10 cellular contexts compared by ENCODE assay signal in the genomic region with DNA sequence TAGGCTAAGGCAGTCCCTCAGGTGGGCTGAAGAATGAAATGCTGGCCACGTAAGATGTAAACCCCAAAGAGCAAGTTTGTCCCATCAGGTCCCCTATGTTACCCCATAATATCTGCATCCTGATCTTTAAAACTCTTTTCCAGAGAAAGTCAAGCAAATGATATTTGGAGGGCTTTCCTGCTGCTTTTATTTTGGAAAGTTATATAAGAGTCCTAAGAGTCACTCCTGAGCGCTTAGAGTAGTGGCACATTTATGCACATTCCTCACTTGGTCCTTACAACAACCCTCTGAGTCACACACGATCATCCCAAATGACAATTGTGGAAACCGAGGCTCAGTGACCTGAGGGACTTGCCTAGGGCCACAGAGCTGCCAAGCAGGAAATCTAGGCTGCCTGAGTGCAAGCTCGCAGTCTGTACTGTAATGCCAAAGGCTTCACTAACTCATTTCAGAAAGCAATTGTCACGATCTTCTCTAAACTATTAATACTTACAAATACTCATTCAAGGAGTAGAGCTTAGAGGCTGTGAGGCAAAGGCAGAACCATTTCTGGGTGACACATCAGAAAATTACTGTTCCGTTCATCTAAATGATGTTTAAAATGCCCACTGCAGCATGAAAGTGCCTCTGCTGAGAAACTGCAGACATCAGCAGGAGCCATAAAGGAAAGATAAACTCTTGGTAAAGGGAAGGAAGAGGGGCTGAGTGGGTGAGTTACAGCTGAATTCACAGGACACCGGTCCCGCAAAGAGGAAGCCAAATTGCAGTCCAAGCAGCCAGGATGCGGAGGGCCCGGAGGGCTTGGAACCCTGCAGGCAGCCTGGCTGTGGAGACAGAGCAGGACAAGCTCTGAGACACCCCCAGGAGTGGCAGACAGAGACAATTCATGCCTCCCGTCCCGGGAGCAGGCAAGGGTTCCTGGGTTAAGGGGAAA. TPM values are rescaled to one million over a fixed set of nuclear protein-coding genes. Genes with fewer than 3 reads are reported as not detected.
DNase-seq lines count a peak whose midpoint lies in the region; ATAC-seq and TF ChIP-seq lines count a peak whose summit lies in the region.
"Had no signal": no experiment of that assay in that cellular context is flagged by ENCODE, and none has a peak within 500 bp of the region (broad histone marks: within the 10 kb centered on the region; RNA-seq: fewer than 3 reads in every experiment).

No MANE protein-coding gene starts in this region.

- H3K4me1 Mint-ChIP-seq in activated naive CD4-positive, alpha-beta T cell treated with anti-CD3 and anti-CD28 coated beads, Interleukin-2, amount 10 ng/mL, durations not matched to agents 7 days and 5 days = peaks cover 82% of the 10 kb centered on the region
- peaks cover 80 to 95% (median 91%) of the 10 kb centered on the region in 7 donors for H3K4me1 Mint-ChIP-seq in naive thymus-derived CD4-positive, alpha-beta T cell

- H3K4me3 ChIP-seq in coronary artery = no peak overlapping the region
- H3K4me3 ChIP-seq in naive thymus-derived CD4-positive, alpha-beta T cell (ENCODE audit: low read length) = no peak overlapping the region
- no peak overlapping the region for H3K4me3 ChIP-seq in upper lobe of right lung

- intact Hi-C loops in naive thymus-derived CD4-positive, alpha-beta T cell (cut with micrococcal nuclease) = loop anchor here in 1 of 2 donors (1.0 kb wide), 1 partner anchor 9 kb away; no protein-coding TSS in a partner anchor
- intact Hi-C loops in upper lobe of right lung (cut with DNase I) = no loop called here

- CTCF ChIA-PET in activated naive CD4-positive, alpha-beta T cell treated with anti-CD3 and anti-CD28 coated beads, Interleukin-2, amount 10 ng/mL, durations not matched to agents 7 days and 5 days (lab: Charles Lee) = interaction anchor here (1.6 kb wide), 1 partner anchor 23 kb away, joined by 3 read pairs; no protein-coding TSS in a partner anchor
- CTCF ChIA-PET in naive thymus-derived CD4-positive, alpha-beta T cell (lab: Charles Lee) = interaction anchor here (1.6 to 1.8 kb wide), 2 partner anchors 14 to 16 kb away, joined by 3 to 7 read pairs; no protein-coding TSS in a partner anchor

- peak overlapping the region; percentile 26 for H3K27ac Mint-ChIP-seq in activated naive CD4-positive, alpha-beta T cell treated with anti-CD3 and anti-CD28 coated beads, Interleukin-2, amount 10 ng/mL, durations not matched to agents 7 days and 5 days
- H3K27ac Mint-ChIP-seq in naive thymus-derived CD4-positive, alpha-beta T cell = peak overlapping the region; percentile 10 to 97 (median 91)

- H3K27ac ChIP-seq in coronary artery (peak overlapping the region; percentile 1 to 92), upper lobe of right lung (peak overlapping the region; percentile 28)
- peak overlapping the region; percentile 79 for H3K27ac ChIP-seq in naive thymus-derived CD4-positive, alpha-beta T cell (ENCODE audit: low read depth, low read length)
- H3K27ac ChIP-seq: KMS-11 had no signal

- DNase-seq in activated naive CD4-positive, alpha-beta T cell treated with anti-CD3 and anti-CD28 coated beads, Interleukin-2, amount 10 ng/mL, durations not matched to agents 7 days and 5 days = no peak
- DNase-seq in activated naive CD4-positive, alpha-beta T cell treated with anti-CD3 and anti-CD28 coated beads, Interleukin-2, amount 50 U/mL, for 16 hours = no peak
- DNase-seq in coronary artery (ENCODE audit: low spot score) = no peak
- DNase-seq in naive thymus-derived CD4-positive, alpha-beta T cell = no peak
- DNase-seq in upper lobe of right lung = no peak
- no peak for DNase-seq in NCI-H1436 (lab: John Stamatoyannopoulos, UW)
- no peak for DNase-seq in NCI-H226
- DNase-seq: BE2C had no signal

- peaks cover 76 to 86% of the 10 kb centered on the region in 2 donors for H3K4me1 ChIP-seq in naive thymus-derived CD4-positive, alpha-beta T cell (ENCODE audit: control insufficient read depth in 2 of 2, insufficient read depth in 2 of 2, low read length in 2 of 2)
- H3K4me1 ChIP-seq in upper lobe of right lung = peaks cover 94% of the 10 kb centered on the region

- H3K9me3 ChIP-seq in naive thymus-derived CD4-positive, alpha-beta T cell (ENCODE audit: control insufficient read depth in 2 of 3, low read length in 3 of 3) = no peaks in the 10 kb centered on the region
- H3K9me3 ChIP-seq in upper lobe of right lung = no peaks in the 10 kb centered on the region
- H3K9me3 ChIP-seq: BE2C had no signal

- ATAC-seq in naive thymus-derived CD4-positive, alpha-beta T cell = peak; percentile 24
- peak; percentile 26 for ATAC-seq in upper lobe of right lung
- ATAC-seq in GM18519 (IDR thresholded peaks at IDR 0.05; ENCODE audit: low FRiP score, unreplicated experiment) = no peak

- peaks cover 40% of the 10 kb centered on the region for H3K36me3 Mint-ChIP-seq in activated naive CD4-positive, alpha-beta T cell treated with anti-CD3 and anti-CD28 coated beads, Interleukin-2, amount 10 ng/mL, durations not matched to agents 7 days and 5 days
- peaks cover 0 to 22% (median 12%) of the 10 kb centered on the region in 5 donors for H3K36me3 Mint-ChIP-seq in naive thymus-derived CD4-positive, alpha-beta T cell

- TF ChIP-seq CTCF in coronary artery (IDR thresholded peaks at IDR 0.05) = no peak
- no peak for TF ChIP-seq CTCF in upper lobe of right lung (IDR thresholded peaks at IDR 0.05)

- H3K9me3 Mint-ChIP-seq in activated naive CD4-positive, alpha-beta T cell treated with anti-CD3 and anti-CD28 coated beads, Interleukin-2, amount 10 ng/mL, durations not matched to agents 7 days and 5 days = no peaks in the 10 kb centered on the region
- no peaks in the 10 kb centered on the region for H3K9me3 Mint-ChIP-seq in naive thymus-derived CD4-positive, alpha-beta T cell

- H3K27me3 Mint-ChIP-seq in activated naive CD4-positive, alpha-beta T cell treated with anti-CD3 and anti-CD28 coated beads, Interleukin-2, amount 10 ng/mL, durations not matched to agents 7 days and 5 days = no peaks in the 10 kb centered on the region
- H3K27me3 Mint-ChIP-seq in naive thymus-derived CD4-positive, alpha-beta T cell = no peaks in the 10 kb centered on the region

- POLR2A ChIA-PET in naive thymus-derived CD4-positive, alpha-beta T cell (lab: Charles Lee) = interaction anchor here (0.6 to 2.5 kb wide), 9 partner anchors 9 to 33 kb away, joined by 3 to 9 read pairs (median 3); no protein-coding TSS in a partner anchor

- H3K27me3 ChIP-seq in naive thymus-derived CD4-positive, alpha-beta T cell (ENCODE audit: control insufficient read depth in 2 of 2, insufficient read depth in 2 of 2, low read length in 2 of 2) = no peaks in the 10 kb centered on the region
- no peaks in the 10 kb centered on the region for H3K27me3 ChIP-seq in upper lobe of right lung
- H3K27me3 ChIP-seq: BE2C had no signal

- no peak overlapping the region for H3K4me3 Mint-ChIP-seq in activated naive CD4-positive, alpha-beta T cell treated with anti-CD3 and anti-CD28 coated beads, Interleukin-2, amount 10 ng/mL, durations not matched to agents 7 days and 5 days
- peak overlapping the region in 9 of 10 donors; percentile 42 to 91 (median 78) for H3K4me3 Mint-ChIP-seq in naive thymus-derived CD4-positive, alpha-beta T cell

- peaks cover 0 to 3% (median 0%) of the 10 kb centered on the region in 3 experiments for H3K36me3 ChIP-seq in naive thymus-derived CD4-positive, alpha-beta T cell (ENCODE audit: control insufficient read depth in 2 of 3, insufficient read depth in 3 of 3, low read length in 3 of 3)
- H3K36me3 ChIP-seq in upper lobe of right lung = no peaks in the 10 kb centered on the region
- H3K36me3 ChIP-seq: BE2C had no signal

RNA-seq across cellular contexts. Expression of a gene that starts 30.8 kb away (rescaled TPM):
- total RNA-seq in naive thymus-derived CD4-positive, alpha-beta T cell = 100 to 1,000 TPM; 216 to 519 (median 264) TPM
- 100 to 1,000 TPM; 522 to 559 TPM for polyA plus RNA-seq in naive thymus-derived CD4-positive, alpha-beta T cell
- total RNA-seq in upper lobe of right lung = 237 TPM

Comparison
In these comparisons a context has a peak if more than half of its experiments do, and no peak if none do; other contexts are left out.
1. H3K27ac ChIP-seq: peak in every context shown above with its lines; median percentile 79 in naive thymus-derived CD4-positive, alpha-beta T cell; 46 in coronary artery; 28 in upper lobe of right lung.